ENCODE assay signal across 22 cellular contexts in genomic region chr11:117992620-117993019, GRCh38. TPM values are rescaled to one million over a fixed set of nuclear protein-coding genes. Genes with fewer than 3 reads are reported as not detected.
DNase-seq lines count a peak whose midpoint lies in the region; ATAC-seq and TF ChIP-seq lines count a peak whose summit lies in the region.
"Had no signal": no experiment of that assay in that cellular context is flagged by ENCODE, and none has a peak within 500 bp of the region (broad histone marks: within the 10 kb centered on the region; RNA-seq: fewer than 3 reads in every experiment).

No MANE protein-coding gene starts in this region.

- TF ChIP-seq EP300 in tibial nerve (IDR thresholded peaks at IDR 0.05): no peak

- no peaks in the 10 kb centered on the region for H4K20me1 ChIP-seq in OCI-LY7 (ENCODE audit: insufficient read depth, low read length)

- H3K36me3 ChIP-seq in OCI-LY7 (ENCODE audit: insufficient read depth, low read length): peaks cover 88% of the 10 kb centered on the region
- H3K36me3 ChIP-seq in tibial nerve: peaks cover 0 to 5% (median 0%) of the 10 kb centered on the region in 3 donors
- H3K36me3 ChIP-seq: pancreas had no signal

- peaks cover 93% of the 10 kb centered on the region for H3K4me1 Mint-ChIP-seq in activated naive CD4-positive, alpha-beta T cell treated with anti-CD3 and anti-CD28 coated beads, Interleukin-2, amount 10 ng/mL, durations not matched to agents 7 days and 5 days
- H3K4me1 Mint-ChIP-seq in activated naive CD4-positive, alpha-beta T cell treated with anti-CD3 and anti-CD28 coated beads for 36 hours (ENCODE audit: low read depth): peaks cover 67% of the 10 kb centered on the region
- H3K4me1 Mint-ChIP-seq in dendritic cell treated with granulocyte-macrophage colony-stimulating factor and Interleukin-4, amounts not matched to agents 40 ng/mL and 50 ng/mL, for 4 days (ENCODE audit: low read depth): peaks cover 79% of the 10 kb centered on the region
- peaks cover 85% of the 10 kb centered on the region for H3K4me1 Mint-ChIP-seq in stimulated activated effector memory CD8-positive, alpha-beta T cell treated with anti-CD3 and anti-CD28 coated beads, Interleukin-12 subunit alpha, Interleukin-12 subunit beta, amount 100 ng/mL, for 72 hours
- H3K4me1 Mint-ChIP-seq: brain had no signal

- TF ChIP-seq CTCF in OCI-LY7 (conservative IDR thresholded peaks at IDR 0.05; ENCODE audit: low read length) (no peak), tibial nerve (IDR thresholded peaks at IDR 0.05) (no peak)

- H2AFZ ChIP-seq in OCI-LY7 (ENCODE audit: low read length): no peak overlapping the region

- peaks cover 0 to 2% of the 10 kb centered on the region in 2 donors for H3K27me3 ChIP-seq in tibial nerve
- H3K27me3 ChIP-seq: pancreas had no signal

- H3K27ac ChIP-seq in OCI-LY7 (ENCODE audit: low read depth, low read length, poor library complexity, severe bottlenecking): peak overlapping the region; percentile 25
- H3K27ac ChIP-seq in tibial nerve: peak overlapping the region in 1 of 4 donors; percentile 1
- H3K27ac ChIP-seq: foreskin keratinocyte, pancreas had no signal

- H3K9me2 ChIP-seq in OCI-LY7 (ENCODE audit: insufficient read depth, low read length): no peaks in the 10 kb centered on the region

- CTCF ChIA-PET in activated naive CD4-positive, alpha-beta T cell treated with anti-CD3 and anti-CD28 coated beads, Interleukin-2, amount 10 ng/mL, durations not matched to agents 7 days and 5 days (lab: Charles Lee): interaction anchor here (1.2 to 1.7 kb wide), 2 partner anchors 45 to 185 kb away, joined by 4 read pairs; no protein-coding TSS in a partner anchor
- CTCF ChIA-PET in activated naive CD4-positive, alpha-beta T cell treated with anti-CD3 and anti-CD28 coated beads for 36 hours (lab: Charles Lee): interaction anchor here (1.4 kb wide), 1 partner anchor 61 kb away, joined by 3 read pairs; no protein-coding TSS in a partner anchor
- CTCF ChIA-PET in OCI-LY7 (lab: Charles Lee; ENCODE audit: unreplicated experiment): no interaction called here

- peak overlapping the region; percentile 55 for H3K4me3 Mint-ChIP-seq in activated naive CD4-positive, alpha-beta T cell treated with anti-CD3 and anti-CD28 coated beads, Interleukin-2, amount 10 ng/mL, durations not matched to agents 7 days and 5 days
- no peak overlapping the region for H3K4me3 Mint-ChIP-seq in activated naive CD4-positive, alpha-beta T cell treated with anti-CD3 and anti-CD28 coated beads for 36 hours
- H3K4me3 Mint-ChIP-seq in dendritic cell treated with granulocyte-macrophage colony-stimulating factor and Interleukin-4, amounts not matched to agents 40 ng/mL and 50 ng/mL, for 4 days: peak overlapping the region; percentile 92
- H3K4me3 Mint-ChIP-seq in stimulated activated effector memory CD8-positive, alpha-beta T cell treated with anti-CD3 and anti-CD28 coated beads, Interleukin-12 subunit alpha, Interleukin-12 subunit beta, amount 100 ng/mL, for 72 hours: peak overlapping the region; percentile 97
- H3K4me3 Mint-ChIP-seq: brain had no signal

- H3K27me3 Mint-ChIP-seq in activated naive CD4-positive, alpha-beta T cell treated with anti-CD3 and anti-CD28 coated beads, Interleukin-2, amount 10 ng/mL, durations not matched to agents 7 days and 5 days: no peaks in the 10 kb centered on the region
- H3K27me3 Mint-ChIP-seq in activated naive CD4-positive, alpha-beta T cell treated with anti-CD3 and anti-CD28 coated beads for 36 hours (ENCODE audit: low read depth): no peaks in the 10 kb centered on the region
- no peaks in the 10 kb centered on the region for H3K27me3 Mint-ChIP-seq in dendritic cell treated with granulocyte-macrophage colony-stimulating factor and Interleukin-4, amounts not matched to agents 40 ng/mL and 50 ng/mL, for 4 days

- H3K36me3 Mint-ChIP-seq in activated naive CD4-positive, alpha-beta T cell treated with anti-CD3 and anti-CD28 coated beads, Interleukin-2, amount 10 ng/mL, durations not matched to agents 7 days and 5 days: peaks cover 97% of the 10 kb centered on the region
- H3K36me3 Mint-ChIP-seq in activated naive CD4-positive, alpha-beta T cell treated with anti-CD3 and anti-CD28 coated beads for 36 hours (ENCODE audit: low read depth): peaks cover 52% of the 10 kb centered on the region
- H3K36me3 Mint-ChIP-seq in dendritic cell treated with granulocyte-macrophage colony-stimulating factor and Interleukin-4, amounts not matched to agents 40 ng/mL and 50 ng/mL, for 4 days (ENCODE audit: low read depth): peaks cover 100% of the 10 kb centered on the region
- H3K36me3 Mint-ChIP-seq in stimulated activated effector memory CD8-positive, alpha-beta T cell treated with anti-CD3 and anti-CD28 coated beads, Interleukin-12 subunit alpha, Interleukin-12 subunit beta, amount 100 ng/mL, for 72 hours: peaks cover 100% of the 10 kb centered on the region

- no peak for TF ChIP-seq POLR2A in tibial nerve (IDR thresholded peaks at IDR 0.05)

- H3K9me3 ChIP-seq in OCI-LY7 (ENCODE audit: low read length): no peaks in the 10 kb centered on the region
- H3K9me3 ChIP-seq in tibial nerve: no peaks in the 10 kb centered on the region
- H3K9me3 ChIP-seq: pancreas had no signal

- no peak for DNase-seq in activated naive CD4-positive, alpha-beta T cell treated with anti-CD3 and anti-CD28 coated beads, Interleukin-2, amount 10 ng/mL, durations not matched to agents 7 days and 5 days
- DNase-seq in activated naive CD4-positive, alpha-beta T cell treated with anti-CD3 and anti-CD28 coated beads for 36 hours: no peak
- no peak for DNase-seq in OCI-LY7 (ENCODE audit: low spot score)
- no peak for DNase-seq in stimulated activated effector memory CD8-positive, alpha-beta T cell treated with anti-CD3 and anti-CD28 coated beads, Interleukin-12 subunit alpha, Interleukin-12 subunit beta, amount 100 ng/mL, for 72 hours (ENCODE audit: low spot score in 2 of 2)
- DNase-seq in NCI-H345 treated with DMSO at 0.1 percent for 48 hours (lab: John Stamatoyannopoulos, UW; ENCODE audit: unreplicated experiment): no peak
- no peak for DNase-seq in NCI-H2029 treated with DMSO at 0.1 percent for 48 hours (lab: John Stamatoyannopoulos, UW)
- DNase-seq in tibial nerve (ENCODE audit: low spot score in 2 of 2): no peak
- DNase-seq: activated CD4-positive, alpha-beta T cell treated with anti-CD3 and anti-CD28 coated beads for 48 hours; foreskin keratinocyte; GDM1; GOT3; left cardiac atrium; NCI-H1048; NCI-H2107; pancreas; PC-3; stimulated activated CD4-positive, alpha-beta T cell treated with anti-CD3 and anti-CD28 coated beads, Interleukin-4, amount 100 ng/mL, for 4 hours; stimulated activated CD8-positive, alpha-beta memory T cell treated with anti-CD3 and anti-CD28 coated beads, Interleukin-4, amount 100 ng/mL, for 48 hours had no signal

- ATAC-seq in stimulated activated effector memory CD8-positive, alpha-beta T cell treated with anti-CD3 and anti-CD28 coated beads, Interleukin-12 subunit alpha, Interleukin-12 subunit beta, amount 100 ng/mL, for 72 hours: no peak
- ATAC-seq: foreskin keratinocyte, left cardiac atrium, pancreas, PC-3 had no signal

- POLR2A ChIA-PET in OCI-LY7 (lab: Charles Lee): interaction anchor here (0.9 to 2.7 kb wide), 3 partner anchors 10 to 19 kb away, joined by 3 to 9 read pairs (median 4); no protein-coding TSS in a partner anchor

- peak overlapping the region; percentile 63 for H3K4me2 ChIP-seq in OCI-LY7 (ENCODE audit: low read length)

- H3K9me3 Mint-ChIP-seq in activated naive CD4-positive, alpha-beta T cell treated with anti-CD3 and anti-CD28 coated beads, Interleukin-2, amount 10 ng/mL, durations not matched to agents 7 days and 5 days: no peaks in the 10 kb centered on the region
- peaks cover 3% of the 10 kb centered on the region for H3K9me3 Mint-ChIP-seq in activated naive CD4-positive, alpha-beta T cell treated with anti-CD3 and anti-CD28 coated beads for 36 hours
- no peaks in the 10 kb centered on the region for H3K9me3 Mint-ChIP-seq in dendritic cell treated with granulocyte-macrophage colony-stimulating factor and Interleukin-4, amounts not matched to agents 40 ng/mL and 50 ng/mL, for 4 days
- H3K9me3 Mint-ChIP-seq in stimulated activated effector memory CD8-positive, alpha-beta T cell treated with anti-CD3 and anti-CD28 coated beads, Interleukin-12 subunit alpha, Interleukin-12 subunit beta, amount 100 ng/mL, for 72 hours: peaks cover 5% of the 10 kb centered on the region

- peaks cover 49% of the 10 kb centered on the region for H3K4me1 ChIP-seq in OCI-LY7 (ENCODE audit: insufficient read depth, low read length, poor library complexity, severe bottlenecking)
- H3K4me1 ChIP-seq in tibial nerve: peaks cover 0 to 7% (median 0%) of the 10 kb centered on the region in 4 donors
- H3K4me1 ChIP-seq: foreskin keratinocyte, pancreas had no signal

- H3K27ac Mint-ChIP-seq in activated naive CD4-positive, alpha-beta T cell treated with anti-CD3 and anti-CD28 coated beads, Interleukin-2, amount 10 ng/mL, durations not matched to agents 7 days and 5 days: peak overlapping the region; percentile 60
- H3K27ac Mint-ChIP-seq in activated naive CD4-positive, alpha-beta T cell treated with anti-CD3 and anti-CD28 coated beads for 36 hours: no peak overlapping the region
- peak overlapping the region; percentile 99 for H3K27ac Mint-ChIP-seq in dendritic cell treated with granulocyte-macrophage colony-stimulating factor and Interleukin-4, amounts not matched to agents 40 ng/mL and 50 ng/mL, for 4 days
- no peak overlapping the region for H3K27ac Mint-ChIP-seq in stimulated activated effector memory CD8-positive, alpha-beta T cell treated with anti-CD3 and anti-CD28 coated beads, Interleukin-12 subunit alpha, Interleukin-12 subunit beta, amount 100 ng/mL, for 72 hours
- H3K27ac Mint-ChIP-seq: brain had no signal

- BruUV-seq in OCI-LY7 (replicated peaks; lab: Mats Ljungman, UMichigan): no TSS peak

- 80 to 94% methylated on average over 2 of the region's 2 CpGs for WGBS in tibial nerve, 2 donors

- no peaks in the 10 kb centered on the region for H3K79me2 ChIP-seq in OCI-LY7 (ENCODE audit: insufficient read depth, low read depth, low read length)

- H3K4me3 ChIP-seq in OCI-LY7 (ENCODE audit: low read depth, low read length, poor library complexity, severe bottlenecking) (no peak overlapping the region), tibial nerve (peak overlapping the region in 1 of 4 donors; percentile 17)
- H3K4me3 ChIP-seq: coronary artery, pancreas had no signal

- intact Hi-C loops in activated naive CD4-positive, alpha-beta T cell treated with anti-CD3 and anti-CD28 coated beads for 36 hours (cut with micrococcal nuclease): no loop called here
- intact Hi-C loops in OCI-LY7 (cut with micrococcal nuclease; ENCODE audit: unreplicated experiment): no loop called here
- intact Hi-C loops in dendritic cell treated with granulocyte-macrophage colony-stimulating factor and Interleukin-4, amounts not matched to agents 40 ng/mL and 50 ng/mL, for 4 days (cut with micrococcal nuclease): no loop called here

RNA-seq across cellular contexts. Expression of gene IL10RA, which starts 6.4 kb away (rescaled TPM):
- 10 to 100 TPM; 11.3 to 16.1 TPM for total RNA-seq in activated naive CD4-positive, alpha-beta T cell treated with anti-CD3 and anti-CD28 coated beads for 36 hours
- 8.2 and 15.7 TPM in 2 replicates for total RNA-seq in OCI-LY7 (2014; rRNA removed; shearing (Covaris generic))
- 18.3 and 25.2 TPM in 2 replicates for total RNA-seq in OCI-LY7 (2022)
- total RNA-seq in tibial nerve: 10 to 100 TPM; 16.7 to 42.0 (median 25.9) TPM
- total RNA-seq: PC-3, SK-MEL-5 had no signal

Comparison
In these comparisons a context has a peak if more than half of its experiments do, and no peak if none do; other contexts are left out.
1. H3K27ac Mint-ChIP-seq: peak in activated naive CD4-positive, alpha-beta T cell treated with anti-CD3 and anti-CD28 coated beads, Interleukin-2, amount 10 ng/mL, durations not matched to agents 7 days and 5 days (single experiment) and dendritic cell treated with granulocyte-macrophage colony-stimulating factor and Interleukin-4, amounts not matched to agents 40 ng/mL and 50 ng/mL, for 4 days (single experiment); none in activated naive CD4-positive, alpha-beta T cell treated with anti-CD3 and anti-CD28 coated beads for 36 hours (single experiment) and stimulated activated effector memory CD8-positive, alpha-beta T cell treated with anti-CD3 and anti-CD28 coated beads, Interleukin-12 subunit alpha, Interleukin-12 subunit beta, amount 100 ng/mL, for 72 hours (single experiment).